ENCODE assay signal across 8 cellular contexts in the genomic region with DNA sequence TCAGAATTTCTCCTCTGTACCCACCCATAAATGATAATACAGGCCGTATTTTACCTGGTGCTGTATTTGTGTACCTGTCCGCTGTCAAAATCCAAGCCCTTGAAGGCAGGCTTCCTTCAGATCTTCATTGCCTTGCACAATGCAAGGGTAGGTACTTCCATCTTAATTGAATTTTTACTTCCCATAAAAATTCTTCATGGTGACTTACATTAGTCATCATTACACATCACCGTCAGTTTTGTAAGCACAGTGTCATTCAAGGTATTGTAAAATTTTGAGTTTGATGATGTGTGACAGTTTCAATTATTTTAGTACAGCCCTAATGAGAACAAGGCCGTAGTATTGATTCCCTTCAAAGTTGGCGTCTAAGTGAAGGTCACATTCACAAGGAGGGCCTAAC. TPM values are rescaled to one million over a fixed set of nuclear protein-coding genes. Genes with fewer than 3 reads are reported as not detected.
DNase-seq lines count a peak whose midpoint lies in the region; ATAC-seq lines count a peak whose summit lies in the region.

No MANE protein-coding gene starts in this region.

- H3K4me3 Mint-ChIP-seq in activated naive CD8-positive, alpha-beta T cell treated with anti-CD3 and anti-CD28 coated beads, Interleukin-2, amount 10 ng/mL, durations not matched to agents 7 days and 5 days: peak overlapping the region; percentile 99
- H3K4me3 Mint-ChIP-seq in stimulated activated naive B cell treated with anti-CD40 and anti-IgM and Interleukin-4, amounts not matched to agents 10 μg/mL and 1 μg/mL and 100 μg/mL, for 72 hours: peak overlapping the region; percentile 94 to 98

- H3K27me3 Mint-ChIP-seq in activated naive CD8-positive, alpha-beta T cell treated with anti-CD3 and anti-CD28 coated beads, Interleukin-2, amount 10 ng/mL, durations not matched to agents 7 days and 5 days: no peaks in the 10 kb centered on the region
- H3K27me3 Mint-ChIP-seq in stimulated activated naive B cell treated with anti-CD40 and anti-IgM and Interleukin-4, amounts not matched to agents 10 μg/mL and 1 μg/mL and 100 μg/mL, for 72 hours: no peaks in the 10 kb centered on the region

- H3K36me3 Mint-ChIP-seq in activated naive CD8-positive, alpha-beta T cell treated with anti-CD3 and anti-CD28 coated beads, Interleukin-2, amount 10 ng/mL, durations not matched to agents 7 days and 5 days: peaks cover 8% of the 10 kb centered on the region
- peaks cover 12 to 26% of the 10 kb centered on the region in 2 donors for H3K36me3 Mint-ChIP-seq in stimulated activated naive B cell treated with anti-CD40 and anti-IgM and Interleukin-4, amounts not matched to agents 10 μg/mL and 1 μg/mL and 100 μg/mL, for 72 hours

- no peaks in the 10 kb centered on the region for H3K9me3 Mint-ChIP-seq in activated naive CD8-positive, alpha-beta T cell treated with anti-CD3 and anti-CD28 coated beads, Interleukin-2, amount 10 ng/mL, durations not matched to agents 7 days and 5 days
- H3K9me3 Mint-ChIP-seq in stimulated activated naive B cell treated with anti-CD40 and anti-IgM and Interleukin-4, amounts not matched to agents 10 μg/mL and 1 μg/mL and 100 μg/mL, for 72 hours: no peaks in the 10 kb centered on the region

- peaks cover 18% of the 10 kb centered on the region for H3K4me1 Mint-ChIP-seq in activated naive CD8-positive, alpha-beta T cell treated with anti-CD3 and anti-CD28 coated beads, Interleukin-2, amount 10 ng/mL, durations not matched to agents 7 days and 5 days
- peaks cover 8 to 28% of the 10 kb centered on the region in 2 donors for H3K4me1 Mint-ChIP-seq in stimulated activated naive B cell treated with anti-CD40 and anti-IgM and Interleukin-4, amounts not matched to agents 10 μg/mL and 1 μg/mL and 100 μg/mL, for 72 hours

- no peak for ATAC-seq in activated naive CD8-positive, alpha-beta T cell treated with anti-CD3 and anti-CD28 coated beads, Interleukin-2, amount 10 ng/mL, durations not matched to agents 7 days and 5 days (ENCODE audit: low read depth)
- no peak for ATAC-seq in stimulated activated naive B cell treated with anti-CD40 and anti-IgM and Interleukin-4, amounts not matched to agents 10 μg/mL and 1 μg/mL and 100 μg/mL, for 72 hours (replicated peaks)
- no peak for ATAC-seq in HG02798 (IDR thresholded peaks at IDR 0.05; ENCODE audit: poor library complexity, unreplicated experiment)

- DNase-seq in Caki2 (ENCODE audit: low read depth): peak; percentile 44
- DNase-seq in Kasumi-1 (lab: John Stamatoyannopoulos, UW): peak; percentile 11 to 13
- no peak for DNase-seq in activated naive CD8-positive, alpha-beta T cell treated with anti-CD3 and anti-CD28 coated beads, Interleukin-2, amount 10 ng/mL, durations not matched to agents 7 days and 5 days
- peak; percentile 7 for DNase-seq in iPS-NIHi7 (ENCODE audit: extremely low spot score)
- DNase-seq in stimulated activated naive B cell treated with anti-CD40 and anti-IgM and Interleukin-4, amounts not matched to agents 10 μg/mL and 1 μg/mL and 100 μg/mL, for 72 hours: no peak
- DNase-seq in occipital lobe (lab: John Stamatoyannopoulos, UW): no peak
- no peak for DNase-seq in germinal center (ENCODE audit: low spot score)

- POLR2A ChIA-PET in activated naive CD8-positive, alpha-beta T cell treated with anti-CD3 and anti-CD28 coated beads, Interleukin-2, amount 10 ng/mL, durations not matched to agents 7 days and 5 days (lab: Charles Lee): interaction anchor here (0.5 to 2.2 kb wide), 12 partner anchors 15 to 422 kb away, joined by 3 to 27 read pairs (median 5); a partner anchor contains a TSS

- H3K27ac Mint-ChIP-seq in activated naive CD8-positive, alpha-beta T cell treated with anti-CD3 and anti-CD28 coated beads, Interleukin-2, amount 10 ng/mL, durations not matched to agents 7 days and 5 days: peak overlapping the region; percentile 100
- H3K27ac Mint-ChIP-seq in stimulated activated naive B cell treated with anti-CD40 and anti-IgM and Interleukin-4, amounts not matched to agents 10 μg/mL and 1 μg/mL and 100 μg/mL, for 72 hours: peak overlapping the region; percentile 99

- in situ Hi-C loops in Caki2 (cut with HindIII; ENCODE audit: low pct_unique_long_range_greater_than_20kb, low sequenced_read_pairs): no loop called here

RNA-seq across cellular contexts. Expression of a gene that starts 0.8 kb away (rescaled TPM):
- 82.8 and 117 TPM in 2 replicates for total RNA-seq in Caki2 (2014; rRNA removed; shearing (Covaris generic); ENCODE audit: low replicate concordance)
- 10 to 100 TPM; 35.2 to 35.5 TPM for total RNA-seq in activated naive CD8-positive, alpha-beta T cell treated with anti-CD3 and anti-CD28 coated beads, Interleukin-2, amount 10 ng/mL, durations not matched to agents 7 days and 5 days
- 99.8 TPM for total RNA-seq in occipital lobe

Comparison
In these comparisons a context has a peak if more than half of its experiments do, and no peak if none do; other contexts are left out.
1. DNase-seq: peak in Caki2 (single experiment), Kasumi-1 (2 of 2) and iPS-NIHi7 (single experiment); none in activated naive CD8-positive, alpha-beta T cell treated with anti-CD3 and anti-CD28 coated beads, Interleukin-2, amount 10 ng/mL, durations not matched to agents 7 days and 5 days (single experiment), stimulated activated naive B cell treated with anti-CD40 and anti-IgM and Interleukin-4, amounts not matched to agents 10 μg/mL and 1 μg/mL and 100 μg/mL, for 72 hours (single experiment), occipital lobe (single experiment) and germinal center (single experiment).